In the genomic region with DNA sequence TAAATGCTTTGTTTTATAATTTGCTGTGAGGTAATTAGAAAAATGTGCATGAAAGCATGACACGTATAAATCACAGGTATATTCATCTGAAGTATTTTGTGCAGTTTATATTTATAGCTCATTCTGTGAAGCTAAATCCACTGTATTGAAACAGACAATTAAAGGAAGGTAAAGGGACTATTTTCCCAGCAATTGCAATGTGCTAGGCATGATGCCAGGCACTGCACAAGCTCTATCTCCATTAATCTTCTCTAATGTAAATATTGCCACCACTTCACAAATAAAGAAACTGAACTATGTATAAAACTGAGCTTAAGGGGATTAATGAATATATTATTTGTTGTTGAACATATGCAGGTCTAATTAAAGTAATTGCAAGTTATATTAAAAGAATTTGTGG, we compare ENCODE assay signal across 13 cellular contexts.
"Had no signal": no experiment of that assay in that cellular context is flagged by ENCODE, and none has a peak within 500 bp of the region (broad histone marks: within the 10 kb centered on the region; RNA-seq: fewer than 3 reads in every experiment).

No MANE protein-coding gene starts in this region.

- H3K36me3 ChIP-seq: lower lobe of right lung had no signal

- H3K27ac ChIP-seq: lower lobe of right lung, testis had no signal

- ATAC-seq: activated T-cell treated with anti-CD3 and anti-CD28 coated beads, Interleukin-2, amount 50 U/mL, for 4 hours; lower lobe of right lung had no signal

- H3K27me3 ChIP-seq: testis had no signal

- H3K4me3 ChIP-seq: lower lobe of right lung, testis had no signal

- H3K9me3 ChIP-seq: lower lobe of right lung, testis had no signal

- H3K4me1 ChIP-seq: lower lobe of right lung, testis had no signal

- DNase-seq: activated CD4-positive, alpha-beta memory T cell treated with anti-CD3 and anti-CD28 coated beads for 36 hours; activated CD4-positive, CD25-positive, alpha-beta regulatory T cell treated with anti-CD3 and anti-CD28 coated beads, Interleukin-2, amount 50 U/mL, for 72 hours; activated gamma-delta T cell; activated naive CD8-positive, alpha-beta T cell treated with anti-CD3 and anti-CD28 coated beads for 36 hours; activated T-cell treated with anti-CD3 and anti-CD28 coated beads, Interleukin-2, amount 50 U/mL, for 4 hours; cerebellar nuclear complex; erythroblast; lower lobe of right lung; naive B cell; retina; stimulated activated CD4-positive, alpha-beta T cell treated with anti-CD3 and anti-CD28 coated beads, Interleukin-4, amount 100 ng/mL, for 1 hour; stimulated activated CD8-positive, alpha-beta memory T cell treated with anti-CD3 and anti-CD28 coated beads, Interleukin-4, amount 100 ng/mL, for 48 hours; testis had no signal
